In genomic region chrX:68710870-68711576, GRCh38 we compare ENCODE assay signal across 9 cellular contexts.
DNase-seq lines count a peak whose midpoint lies in the region; ATAC-seq, FAIRE-seq and TF ChIP-seq lines count a peak whose summit lies in the region.
"Had no signal": no experiment of that assay in that cellular context is flagged by ENCODE, and none has a peak within 500 bp of the region (broad histone marks: within the 10 kb centered on the region; RNA-seq: fewer than 3 reads in every experiment).

No MANE protein-coding gene starts in this region.

- H3K27ac ChIP-seq in PC-3 (ENCODE audit: low read length) (no peak overlapping the region), pancreas (no peak overlapping the region)
- H3K27ac ChIP-seq: BLaER1 treated with 17β-estradiol and CSF1 and Interleukin-3, amounts not matched to agents 10 nM and 100 nM had no signal

- FAIRE-seq in pancreas (lab: Jason Lieb, UNC): no peak

- H3K4me1 ChIP-seq in PC-3 (ENCODE audit: insufficient read depth, low read length) (no peaks in the 10 kb centered on the region), pancreas (no peaks in the 10 kb centered on the region)
- H3K4me1 ChIP-seq: BLaER1 treated with 17β-estradiol and CSF1 and Interleukin-3, amounts not matched to agents 10 nM and 100 nM had no signal

- H3K9me3 ChIP-seq in PC-3 (ENCODE audit: low read length): no peaks in the 10 kb centered on the region
- H3K9me3 ChIP-seq in pancreas: no peaks in the 10 kb centered on the region
- H3K9me3 ChIP-seq: BLaER1 treated with 17β-estradiol and CSF1 and Interleukin-3, amounts not matched to agents 10 nM and 100 nM had no signal

- no peaks in the 10 kb centered on the region for H3K27me3 ChIP-seq in PC-3 (ENCODE audit: low read length)
- H3K27me3 ChIP-seq in pancreas: no peaks in the 10 kb centered on the region

- no peaks in the 10 kb centered on the region for H3K9me2 ChIP-seq in PC-3 (replicated peaks; ENCODE audit: low read length)

- H3K4me2 ChIP-seq in PC-3 (ENCODE audit: low read length): no peak overlapping the region
- H3K4me2 ChIP-seq: BLaER1 treated with 17β-estradiol and CSF1 and Interleukin-3, amounts not matched to agents 10 nM and 100 nM had no signal

- H3K9ac ChIP-seq in PC-3 (ENCODE audit: low read length): no peak overlapping the region
- H3K9ac ChIP-seq: BLaER1 treated with 17β-estradiol and CSF1 and Interleukin-3, amounts not matched to agents 10 nM and 100 nM had no signal

- no peaks in the 10 kb centered on the region for H4K20me1 ChIP-seq in PC-3 (ENCODE audit: low read length)

- H3K36me3 ChIP-seq in PC-3 (ENCODE audit: low read depth, low read length) (no peaks in the 10 kb centered on the region), pancreas (no peaks in the 10 kb centered on the region)

- H3K4me3 ChIP-seq in PC-3 (ENCODE audit: low read length): no peak overlapping the region
- H3K4me3 ChIP-seq in epithelial cell of proximal tubule (ENCODE audit: low read depth, low read length): no peak overlapping the region
- no peak overlapping the region for H3K4me3 ChIP-seq in pancreas
- H3K4me3 ChIP-seq: BLaER1 treated with 17β-estradiol and CSF1 and Interleukin-3, amounts not matched to agents 10 nM and 100 nM had no signal

- TF ChIP-seq CTCF in PC-3 (conservative IDR thresholded peaks at IDR 0.05; ENCODE audit: low read depth, low read length): peak; percentile 77
- peak; percentile 70 for TF ChIP-seq CTCF in epithelial cell of proximal tubule (conservative IDR thresholded peaks at IDR 0.05; ENCODE audit: low read depth, low read length)
- TF ChIP-seq CTCF in pancreas (IDR thresholded peaks at IDR 0.05): peak in 3 of 4 donors; percentile 21 to 45 (median 39)

- CTCF ChIA-PET in PC-3 (lab: Charles Lee): interaction anchor here (0.5 to 1.0 kb wide), 5 partner anchors 9 to 525 kb away, joined by 3 to 7 read pairs (median 3); no protein-coding TSS in a partner anchor

- no TSS peak for BruUV-seq in PC-3 (replicated peaks; lab: Mats Ljungman, UMichigan)

- H3F3A ChIP-seq in PC-3 (ENCODE audit: low read length, unreplicated experiment): no peaks in the 10 kb centered on the region

- no peaks in the 10 kb centered on the region for H3K79me2 ChIP-seq in PC-3 (ENCODE audit: low read length)

- 25 to 44% methylated on average over 4 of the region's 4 CpGs for WGBS in pancreas, 2 donors

- POLR2A ChIA-PET in PC-3 (lab: Charles Lee; ENCODE audit: unreplicated experiment): interaction anchor here (0.6 kb wide), 1 partner anchor 178 kb away, joined by 3 read pairs; no protein-coding TSS in a partner anchor

- intact Hi-C loops in PC-3 (cut with micrococcal nuclease) (loop anchor here (1.0 kb wide), 3 partner anchors 172 to 514 kb away; no protein-coding TSS in a partner anchor), pancreas (cut with DNase I) (loop anchor here in 1 of 3 donors (5.0 kb wide), 1 partner anchor 199 kb away; no protein-coding TSS in a partner anchor)

- no peak overlapping the region for H2AFZ ChIP-seq in PC-3 (ENCODE audit: low read length)

- peak; percentile 75 for ATAC-seq in GM21619 (IDR thresholded peaks at IDR 0.05; ENCODE audit: unreplicated experiment)
- ATAC-seq in PC-3: peak; percentile 94
- ATAC-seq in pancreas: peak; percentile 84 to 97 (median 91)

- DNase-seq in NCI-H1105 (lab: John Stamatoyannopoulos, UW) (peak; percentile 11), NCI-H1105 treated with DMSO at 0.1 percent for 48 hours (lab: John Stamatoyannopoulos, UW) (no peak), PC-3 (peak; percentile 65), epithelial cell of proximal tubule (ENCODE audit: low read depth) (no peak), pancreas (peak in 4 of 6 donors; percentile 19 to 48 (median 37)), epidermal melanocyte (ENCODE audit: insufficient read length, low spot score) (no peak), dedifferentiated amniotic fluid mesenchymal stem cell (ENCODE audit: extremely low spot score) (no peak)

Comparison
In these comparisons a context has a peak if more than half of its experiments do, and no peak if none do; other contexts are left out.
1. DNase-seq: peak in NCI-H1105 (single experiment), PC-3 (single experiment) and pancreas (4 of 6); none in NCI-H1105 treated with DMSO at 0.1 percent for 48 hours (single experiment), epithelial cell of proximal tubule (single experiment), epidermal melanocyte (single experiment) and dedifferentiated amniotic fluid mesenchymal stem cell (single experiment).
2. Peak in every context shown above with its lines, with median percentiles within 50 percentile points of each other: ATAC-seq and CTCF ChIP-seq.